8 cellular contexts compared by ENCODE assay signal in the genomic region with DNA sequence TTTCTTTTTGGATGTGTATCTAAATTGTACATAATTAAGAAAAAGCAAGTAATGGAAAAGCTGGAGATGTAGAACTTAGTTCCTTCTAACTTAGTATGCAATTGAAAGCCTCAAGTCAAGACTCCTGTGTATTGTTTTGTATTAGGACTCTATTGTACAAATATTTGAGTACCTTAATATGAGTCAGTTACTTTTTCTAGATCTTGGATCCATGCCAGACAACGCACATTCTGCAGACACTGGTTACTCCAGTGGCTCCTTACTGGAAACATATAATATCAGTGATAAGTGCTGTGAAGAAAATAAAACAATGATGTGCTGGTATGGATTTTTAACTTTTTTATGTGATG.
DNase-seq lines count a peak whose midpoint lies in the region; TF ChIP-seq lines count a peak whose summit lies in the region.

No MANE protein-coding gene starts in this region.

- peaks cover 50% of the 10 kb centered on the region for H3K4me1 Mint-ChIP-seq in activated T-cell treated with anti-CD3 and anti-CD28 coated beads, Interleukin-2, amount 50 U/mL, for 24 hours (ENCODE audit: low read depth)

- H3K27ac ChIP-seq in iPS-20b (ENCODE audit: low read length), result no peak overlapping the region

- H3K9ac ChIP-seq in adipocyte (ENCODE audit: low read length) (peak overlapping the region; percentile 93), iPS-20b (ENCODE audit: low read depth, low read length) (peak overlapping the region; percentile 92; the same call in 1 of the 2 replicates)

- in situ Hi-C loops in GM13977 (cut with MboI; ENCODE audit: low pct_unique_long_range_greater_than_20kb, low sequenced_read_pairs, unreplicated experiment), result loop anchor here (25.0 kb wide), 3 partner anchors 171 to 404 kb away; a partner anchor contains a TSS

- no peaks in the 10 kb centered on the region for H3K27me3 Mint-ChIP-seq in activated T-cell treated with anti-CD3 and anti-CD28 coated beads, Interleukin-2, amount 50 U/mL, for 24 hours

- H3K36me3 ChIP-seq in adipocyte (ENCODE audit: control insufficient read depth, insufficient read depth, low read length, severe bottlenecking), result no peaks in the 10 kb centered on the region
- 0 out of 2 replicates have a peak, but pooled peaks cover 5% of the 10 kb centered on the region for H3K36me3 ChIP-seq in iPS-20b (ENCODE audit: insufficient read depth, low read depth, low read length)

- H3K9me3 ChIP-seq in adipocyte (ENCODE audit: control insufficient read depth, low read length) (no peaks in the 10 kb centered on the region), iPS-20b (ENCODE audit: insufficient read depth, low read depth, low read length) (no peaks in the 10 kb centered on the region)

- no peak for DNase-seq in activated T-cell treated with anti-CD3 and anti-CD28 coated beads, Interleukin-2, amount 50 U/mL, for 24 hours
- no peak for DNase-seq in activated T-cell treated with anti-CD3 and anti-CD28 coated beads, Interleukin-2, amount 50 U/mL, for 48 hours
- DNase-seq in NCI-H345 treated with DMSO at 0.1 percent for 48 hours (lab: John Stamatoyannopoulos, UW; ENCODE audit: unreplicated experiment) (peak; percentile 32), adipocyte (ENCODE audit: low read depth) (peak; percentile 69), stromal cell of bone marrow (ENCODE audit: low read depth) (peak; percentile 31), GM13977 (ENCODE audit: low spot score) (no peak), KG1 (lab: John Stamatoyannopoulos, UW) (no peak)

- no peak for TF ChIP-seq CTCF in GM13977 (IDR thresholded peaks at IDR 0.05; ENCODE audit: extremely low read depth, insufficient read depth, missing control alignments)

- H3K9me3 Mint-ChIP-seq in activated T-cell treated with anti-CD3 and anti-CD28 coated beads, Interleukin-2, amount 50 U/mL, for 24 hours, result no peaks in the 10 kb centered on the region

- H3K4me3 ChIP-seq in adipocyte (ENCODE audit: low read length), result peak overlapping the region; percentile 91
- H3K4me3 ChIP-seq in iPS-20b (ENCODE audit: low read length), result peak overlapping the region; percentile 75

- H3K27ac Mint-ChIP-seq in activated T-cell treated with anti-CD3 and anti-CD28 coated beads, Interleukin-2, amount 50 U/mL, for 24 hours, result peak overlapping the region; percentile 99

- peak overlapping the region; percentile 97 for H3K4me3 Mint-ChIP-seq in activated T-cell treated with anti-CD3 and anti-CD28 coated beads, Interleukin-2, amount 50 U/mL, for 24 hours

- H3K27me3 ChIP-seq in adipocyte (replicated peaks; ENCODE audit: control insufficient read depth, insufficient read depth, low read length) (no peaks in the 10 kb centered on the region), iPS-20b (ENCODE audit: insufficient read depth, low read length) (no peaks in the 10 kb centered on the region)

- peaks cover 38% of the 10 kb centered on the region for H3K36me3 Mint-ChIP-seq in activated T-cell treated with anti-CD3 and anti-CD28 coated beads, Interleukin-2, amount 50 U/mL, for 24 hours (ENCODE audit: low read depth)

- peaks cover 18% of the 10 kb centered on the region for H3K4me1 ChIP-seq in adipocyte (ENCODE audit: control insufficient read depth, insufficient read depth, low read length)
- peaks cover 19% of the 10 kb centered on the region for H3K4me1 ChIP-seq in iPS-20b (ENCODE audit: insufficient read depth, low read length)

Comparison
In these comparisons a context has a peak if more than half of its experiments do, and no peak if none do; other contexts are left out.
1. DNase-seq: peak in NCI-H345 treated with DMSO at 0.1 percent for 48 hours (single experiment), adipocyte (single experiment) and stromal cell of bone marrow (single experiment); none in activated T-cell treated with anti-CD3 and anti-CD28 coated beads, Interleukin-2, amount 50 U/mL, for 24 hours (single experiment), activated T-cell treated with anti-CD3 and anti-CD28 coated beads, Interleukin-2, amount 50 U/mL, for 48 hours (0 of 2), GM13977 (single experiment) and KG1 (single experiment).